ENCODE assay signal across 1 cellular context in the genomic region with DNA sequence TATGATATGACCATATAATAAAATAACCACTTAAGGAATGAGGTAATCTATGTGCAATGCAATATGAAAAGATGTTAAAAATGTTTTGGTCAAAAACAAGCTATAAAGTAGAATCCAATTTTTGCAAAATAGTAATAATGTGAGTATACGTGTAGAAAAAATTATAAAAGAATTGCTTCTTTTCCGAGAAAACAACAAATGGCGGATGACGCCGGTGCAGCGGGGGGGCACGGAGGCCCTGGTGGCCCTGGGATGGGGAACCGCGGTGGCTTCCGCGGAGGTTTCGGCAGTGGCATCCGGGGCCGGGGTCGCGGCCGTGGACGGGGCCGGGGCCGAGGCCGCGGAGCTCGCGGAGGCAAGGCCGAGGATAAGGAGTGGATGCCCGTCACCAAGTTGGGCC.
DNase-seq lines count a peak whose midpoint lies in the region; TF ChIP-seq lines count a peak whose summit lies in the region.
"Not testable (repeated sequence)": the region's sequence is repeated elsewhere in the genome, so short reads cannot be mapped to it uniquely, and the experiment has no call there.

No MANE protein-coding gene starts in this region.

- peak; percentile 21 for DNase-seq in osteoblast (ENCODE audit: insufficient read length, low spot score, missing footprints)

- H3K27ac ChIP-seq in osteoblast (ENCODE audit: low read depth, low read length): not testable (repeated sequence)

- not testable (repeated sequence) for H3K79me2 ChIP-seq in osteoblast (ENCODE audit: insufficient read depth, low read length)

- not testable (repeated sequence) for H4K20me1 ChIP-seq in osteoblast (ENCODE audit: insufficient read depth, low read length)

- not testable (repeated sequence) for TF ChIP-seq CTCF in osteoblast (IDR thresholded peaks at IDR 0.05; ENCODE audit: extremely low read depth, low read depth, low read length)

- not testable (repeated sequence) for H3K4me3 ChIP-seq in osteoblast (ENCODE audit: insufficient read depth, low read length)

- H3K4me1 ChIP-seq in osteoblast (ENCODE audit: insufficient read depth, low read length): not testable (repeated sequence)

- H3K36me3 ChIP-seq in osteoblast (ENCODE audit: insufficient read depth, low read length): not testable (repeated sequence)

- H3K27me3 ChIP-seq in osteoblast (ENCODE audit: insufficient read depth, low read length): not testable (repeated sequence)

- not testable (repeated sequence) for H3K9me3 ChIP-seq in osteoblast (ENCODE audit: low read depth, low read length)

- H3K4me2 ChIP-seq in osteoblast (ENCODE audit: insufficient read depth, low read length): not testable (repeated sequence)

- H2AFZ ChIP-seq in osteoblast (ENCODE audit: low read length): not testable (repeated sequence)
